ENCODE assay signal across 1 cellular context in genomic region chr9:131277673-131278420, GRCh38.
TF ChIP-seq lines count a peak whose summit lies in the region.

No MANE protein-coding gene starts in this region.

TF ChIP-seq in HEK293, 187 proteins besides CTCF, POLR2A, EP300 and RAD21 (continued from another document):
- peak; percentile 77 for TF ChIP-seq ZNF398 (tag by site-specific recombination; IDR thresholded peaks at IDR 0.05)
- peak; percentile 13; the same call in 1 of the 2 replicates for TF ChIP-seq KLF8 (tag by site-specific recombination; IDR thresholded peaks at IDR 0.05)
- no peak for TF ChIP-seq ZNF791 (tag by site-specific recombination; IDR thresholded peaks at IDR 0.05)
- TF ChIP-seq ZNF629 (tag by site-specific recombination; IDR thresholded peaks at IDR 0.05): peak; percentile 16; the same call in 1 of the 2 replicates
- TF ChIP-seq ZNF341 (tag by site-specific recombination; IDR thresholded peaks at IDR 0.05; ENCODE audit: low read depth): 0 out of 2 replicates have a peak, but pooled peaks have one; percentile 15
- TF ChIP-seq MZF1 (tag by site-specific recombination; IDR thresholded peaks at IDR 0.05; ENCODE audit: borderline replicate concordance): peak; percentile 95
